ENCODE assay signal across 10 cellular contexts in the genomic region with DNA sequence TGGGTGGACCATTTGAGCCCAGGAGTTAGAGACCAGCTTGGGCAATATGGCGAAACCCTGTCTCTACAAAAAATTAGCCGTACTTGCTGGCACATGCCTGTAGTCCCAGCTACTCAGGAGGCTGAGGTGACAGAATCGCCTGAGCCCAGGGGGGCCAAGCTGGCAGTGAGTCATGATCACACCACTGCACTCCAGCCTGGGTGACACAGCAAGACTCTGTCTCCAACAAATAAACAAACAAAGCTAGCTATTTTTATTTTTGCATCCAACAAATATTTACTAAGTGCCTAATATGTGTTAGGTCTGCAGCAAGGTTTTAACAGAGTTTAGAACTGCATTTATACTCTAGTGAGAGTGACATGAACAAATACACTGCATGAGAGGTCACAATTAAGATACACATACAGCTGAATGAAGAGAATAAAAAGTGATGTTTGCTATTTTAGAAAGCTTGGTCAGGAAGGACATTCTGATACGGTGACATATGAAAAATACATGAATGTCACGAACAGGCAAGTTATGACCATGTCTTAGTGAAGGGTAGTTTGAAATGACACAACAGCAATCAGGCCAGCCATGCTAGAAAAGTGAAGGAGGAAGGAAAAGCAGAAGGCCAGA.
A peak's percentile ranks its signal among the peaks of the same experiment; 100 is the strongest.
DNase-seq lines count a peak whose midpoint lies in the region; ATAC-seq and TF ChIP-seq lines count a peak whose summit lies in the region.
"Had no signal": no experiment of that assay in that cellular context is flagged by ENCODE, and none has a peak within 500 bp of the region (broad histone marks: within the 10 kb centered on the region; RNA-seq: fewer than 3 reads in every experiment).

No MANE protein-coding gene starts in this region.

- no peak overlapping the region for H3K4me3 Mint-ChIP-seq in activated naive CD8-positive, alpha-beta T cell treated with anti-CD3 and anti-CD28 coated beads, Interleukin-2, amount 50 U/mL, for 24 hours

- H3K27ac ChIP-seq in right atrium auricular region, result peak overlapping the region; percentile 69 to 83
- H3K27ac ChIP-seq: KMS-11 had no signal

- H3K36me3 Mint-ChIP-seq in activated naive CD8-positive, alpha-beta T cell treated with anti-CD3 and anti-CD28 coated beads, Interleukin-2, amount 50 U/mL, for 24 hours (ENCODE audit: low read depth), result no peaks in the 10 kb centered on the region

- no peaks in the 10 kb centered on the region for H3K27me3 ChIP-seq in right atrium auricular region

- H3K36me3 ChIP-seq in right atrium auricular region, result peaks cover 27% of the 10 kb centered on the region

- no peak for TF ChIP-seq CTCF in right atrium auricular region (IDR thresholded peaks at IDR 0.05)

- H3K4me3 ChIP-seq in right atrium auricular region, result no peak overlapping the region

- no peaks in the 10 kb centered on the region for H3K9me3 ChIP-seq in right atrium auricular region

- H3K4me1 Mint-ChIP-seq in activated naive CD8-positive, alpha-beta T cell treated with anti-CD3 and anti-CD28 coated beads, Interleukin-2, amount 50 U/mL, for 24 hours, result peaks cover 4% of the 10 kb centered on the region

- in situ Hi-C loops in Caki2 (cut with HindIII; ENCODE audit: low pct_unique_long_range_greater_than_20kb, low sequenced_read_pairs), result no loop called here

- peaks cover 0 to 6% of the 10 kb centered on the region in 2 donors for H3K4me1 ChIP-seq in right atrium auricular region

- no peaks in the 10 kb centered on the region for H3K9me3 Mint-ChIP-seq in activated naive CD8-positive, alpha-beta T cell treated with anti-CD3 and anti-CD28 coated beads, Interleukin-2, amount 50 U/mL, for 24 hours

- H3K27me3 Mint-ChIP-seq in activated naive CD8-positive, alpha-beta T cell treated with anti-CD3 and anti-CD28 coated beads, Interleukin-2, amount 50 U/mL, for 24 hours, result no peaks in the 10 kb centered on the region

- peak; percentile 79 for DNase-seq in Caki2 (ENCODE audit: low read depth)
- DNase-seq in HK-2 (ENCODE audit: unreplicated experiment), result peak; percentile 56
- DNase-seq in activated naive CD8-positive, alpha-beta T cell treated with anti-CD3 and anti-CD28 coated beads, Interleukin-2, amount 50 U/mL, for 24 hours, result no peak
- peak; percentile 61 for DNase-seq in right atrium auricular region (ENCODE audit: low spot score)
- DNase-seq in KG1 (lab: John Stamatoyannopoulos, UW), result no peak
- DNase-seq: central memory CD4-positive, alpha-beta T cell had no signal

- H3K27ac Mint-ChIP-seq in activated naive CD8-positive, alpha-beta T cell treated with anti-CD3 and anti-CD28 coated beads, Interleukin-2, amount 50 U/mL, for 24 hours, result no peak overlapping the region

- ATAC-seq in activated naive CD8-positive, alpha-beta T cell treated with anti-CD3 and anti-CD28 coated beads, Interleukin-2, amount 50 U/mL, for 24 hours, result peak; percentile 48
- ATAC-seq in GM18907 (IDR thresholded peaks at IDR 0.05; ENCODE audit: unreplicated experiment) (no peak), HG03460 (IDR thresholded peaks at IDR 0.05; ENCODE audit: unreplicated experiment) (no peak), HG02970 (IDR thresholded peaks at IDR 0.05; ENCODE audit: low FRiP score, unreplicated experiment) (no peak)

Comparison
In these comparisons a context has a peak if more than half of its experiments do, and no peak if none do; other contexts are left out.
1. DNase-seq: peak in Caki2 (single experiment), HK-2 (single experiment) and right atrium auricular region (single experiment); none in activated naive CD8-positive, alpha-beta T cell treated with anti-CD3 and anti-CD28 coated beads, Interleukin-2, amount 50 U/mL, for 24 hours (single experiment) and KG1 (single experiment).